In genomic region chr1:77683836-77684148, GRCh38 we compare ENCODE assay signal across 8 cellular contexts. TPM values are rescaled to one million over a fixed set of nuclear protein-coding genes. Genes with fewer than 3 reads are reported as not detected.
A peak's percentile ranks its signal among the peaks of the same experiment; 100 is the strongest.
DNase-seq lines count a peak whose midpoint lies in the region; ATAC-seq, FAIRE-seq and TF ChIP-seq lines count a peak whose summit lies in the region.

No MANE protein-coding gene starts in this region.

- POLR2A ChIA-PET in GM12878 (lab: Charles Lee) = interaction anchor here (0.7 to 1.1 kb wide), 2 partner anchors 55 to 321 kb away, joined by 3 to 5 read pairs; no protein-coding TSS in a partner anchor

- H3K4me1 ChIP-seq in heart right ventricle (peaks cover 0 to 51% (median 41%) of the 10 kb centered on the region in 9 donors), GM12878 (ENCODE audit: control insufficient read depth, insufficient read depth, low read length) (0 out of 2 replicates have a peak, but pooled peaks cover 3% of the 10 kb centered on the region), mesenchymal stem cell (ENCODE audit: control insufficient read depth, insufficient read depth, low read depth, low read length) (peaks cover 8% of the 10 kb centered on the region), aorta (ENCODE audit: control insufficient read depth in 1 of 2, insufficient read depth in 2 of 2, low read length in 2 of 2) (peaks cover 2% of the 10 kb centered on the region in 2 donors)

- 0% methylated on average over 9 of the region's 9 CpGs for WGBS in heart right ventricle, 2 donors
- under 1% methylated on average over 9 of the region's 9 CpGs for WGBS in GM12878 (ENCODE audit: insufficient coverage, insufficient replicate concordance, low lambda C conversion rate, missing lambda C conversion rate)
- WGBS in mesenchymal stem cell = 5% methylated on average over 9 of the region's 9 CpGs
- 0% methylated on average over 9 of the region's 9 CpGs for WGBS in aorta, 2 donors

- H4K91ac ChIP-seq in mesenchymal stem cell (ENCODE audit: low read length) = peak overlapping the region; percentile 77

- peaks cover 2% of the 10 kb centered on the region for H3K79me1 ChIP-seq in mesenchymal stem cell (replicated peaks; ENCODE audit: low read length, poor library complexity, severe bottlenecking)

- H2BK12ac ChIP-seq in mesenchymal stem cell (ENCODE audit: low read length in 2 of 2) = peak overlapping the region; percentile 28 to 83

- H3K4me2 ChIP-seq in GM12878 (ENCODE audit: control insufficient read depth, insufficient read depth) (peak overlapping the region; percentile 81), mesenchymal stem cell (ENCODE audit: low read length, poor library complexity, severe bottlenecking) (peak overlapping the region; percentile 82)

- peak overlapping the region; percentile 71 to 97 (median 93) for H3K27ac ChIP-seq in heart right ventricle
- H3K27ac ChIP-seq in GM12878 (ENCODE audit: control insufficient read depth, insufficient read depth) = peak overlapping the region; percentile 88
- H3K27ac ChIP-seq in mesenchymal stem cell (ENCODE audit: low read length, poor library complexity, severe bottlenecking) = peak overlapping the region; percentile 98
- peak overlapping the region in 1 of 2 donors; percentile 71 for H3K27ac ChIP-seq in aorta (ENCODE audit: low read depth in 1 of 2, low read length in 2 of 2)

- peak overlapping the region; percentile 91 for H3K9ac ChIP-seq in GM12878 (ENCODE audit: control insufficient read depth, insufficient read depth, low read length)
- peak overlapping the region; percentile 95 for H3K9ac ChIP-seq in mesenchymal stem cell (ENCODE audit: low read length)

- SMC1A ChIA-PET in GM12878 (lab: Charles Lee; ENCODE audit: uncharacterized antibody, unreplicated experiment) = interaction anchor here (0.9 to 1.9 kb wide), 4 partner anchors 12 to 152 kb away, joined by 3 to 4 read pairs (median 4); no protein-coding TSS in a partner anchor

- peak overlapping the region in 1 of 2 experiments; percentile 98 for H3K14ac ChIP-seq in mesenchymal stem cell (ENCODE audit: low read length in 2 of 2)

- H3K79me2 ChIP-seq in GM12878 (ENCODE audit: control insufficient read depth, insufficient read depth, low read length) = peaks cover 36% of the 10 kb centered on the region

- no peak for FAIRE-seq in GM12878 (lab: Jason Lieb, UNC)

- H3K18ac ChIP-seq in mesenchymal stem cell (ENCODE audit: low read depth in 1 of 2, low read length in 2 of 2) = peak overlapping the region; percentile 97 to 99

- peak overlapping the region; percentile 98 to 99 for H3K4ac ChIP-seq in mesenchymal stem cell (ENCODE audit: low read depth in 1 of 2, low read length in 2 of 2)

- intact Hi-C loops in heart right ventricle (cut with DNase I) (loop anchor here in 4 of 10 donors (2.0 to 10.0 kb wide), 7 partner anchors 89 to 539 kb away; partner anchors contain the start of gene PIGK (in 2 of the 4)), cardiac septum (cut with DNase I) (loop anchor here (1.0 to 5.0 kb wide), 3 partner anchors 146 to 535 kb away; partner anchors contain the start of gene PIGK), GM12878 (cut with micrococcal nuclease; ENCODE audit: unreplicated experiment) (loop anchor here (2.0 to 10.0 kb wide), 7 partner anchors 96 to 939 kb away; partner anchors contain the start of genes DNAJB4, FUBP1 and IFI44L), aorta (cut with DNase I) (loop anchor here in 1 of 2 donors (10.0 kb wide), 2 partner anchors 201 to 1609 kb away; partner anchors contain the start of genes NEXN and ST6GALNAC3)

- CTCF ChIA-PET in GM12878 (lab: Yijun Ruan, JAX) = interaction anchor here (0.6 to 2.0 kb wide), 7 partner anchors 12 to 295 kb away, joined by 3 to 5 read pairs (median 3); partner anchors contain the start of gene FUBP1

- H2AFZ ChIP-seq in GM12878 (ENCODE audit: control insufficient read depth, low read depth, low read length) = peak overlapping the region; percentile 94
- H2AFZ ChIP-seq in mesenchymal stem cell (ENCODE audit: low read depth, low read length) = peak overlapping the region; percentile 95

- BruUV-seq in GM12878 (replicated peaks; lab: Mats Ljungman, UMichigan) = TSS peak; percentile 71

- no peak for TF ChIP-seq EP300 in GM12878 (IDR thresholded peaks at IDR 0.05; ENCODE audit: borderline replicate concordance in 1 of 2, control insufficient read depth in 1 of 2, low read depth in 2 of 2, low read length in 2 of 2)

- RAD21 ChIA-PET in GM12878 (lab: Charles Lee; ENCODE audit: unreplicated experiment) = interaction anchor here (0.9 to 1.2 kb wide), 3 partner anchors 12 to 145 kb away, joined by 3 to 4 read pairs (median 3); partner anchors contain the start of gene MIGA1

- no peak for TF ChIP-seq POLR2A in GM12878 (IDR thresholded peaks at IDR 0.05; ENCODE audit: low read depth, low read length)

- no peak for TF ChIP-seq CTCF in heart right ventricle (IDR thresholded peaks at IDR 0.05)
- TF ChIP-seq CTCF in GM12878 (IDR thresholded peaks at IDR 0.05 in 2 of 3, conservative IDR thresholded peaks at IDR 0.05 in 1 of 3; ENCODE audit: control insufficient read depth in 2 of 3, extremely low read depth in 1 of 3, insufficient read depth in 1 of 3, low read depth in 3 of 3, low read length in 3 of 3) = no peak

- peak overlapping the region; percentile 76 for H2BK5ac ChIP-seq in mesenchymal stem cell (ENCODE audit: low read depth, low read length, poor library complexity, severe bottlenecking)

- DNase-seq in heart right ventricle (no peak), cardiac septum (ENCODE audit: low spot score) (no peak), GM12878 (ENCODE audit: low read depth, low spot score) (no peak), mesenchymal stem cell (no peak), aorta (no peak), HPDE6-E6E7 (ENCODE audit: extremely low spot score) (no peak), A172 (ENCODE audit: low spot score) (no peak)

- H2BK120ac ChIP-seq in mesenchymal stem cell (ENCODE audit: low read depth, low read length) = peak overlapping the region; percentile 64

- H2AK5ac ChIP-seq in mesenchymal stem cell (ENCODE audit: low read length, severe bottlenecking) = no peak overlapping the region

- peak overlapping the region in 1 of 2 experiments; percentile 40 for H3K23ac ChIP-seq in mesenchymal stem cell (ENCODE audit: low read length in 2 of 2)

- H2BK15ac ChIP-seq in mesenchymal stem cell (ENCODE audit: low read depth, poor library complexity, severe bottlenecking) = peak overlapping the region; percentile 48

- peak overlapping the region; percentile 98 for H4K8ac ChIP-seq in mesenchymal stem cell (ENCODE audit: low read length)

- H3K27me3 ChIP-seq in heart right ventricle = no peaks in the 10 kb centered on the region
- no peaks in the 10 kb centered on the region for H3K27me3 ChIP-seq in GM12878 (replicated peaks in 1 of 2; ENCODE audit: control insufficient read depth in 2 of 2, insufficient read depth in 2 of 2, low read length in 1 of 2)
- no peaks in the 10 kb centered on the region for H3K27me3 ChIP-seq in mesenchymal stem cell (ENCODE audit: control insufficient read depth in 1 of 2, insufficient read depth in 1 of 2, low read length in 2 of 2)
- no peaks in the 10 kb centered on the region for H3K27me3 ChIP-seq in aorta (ENCODE audit: control insufficient read depth in 1 of 2, insufficient read depth in 2 of 2, low read length in 1 of 2)

- in situ Hi-C loops in GM12878 (cut with MboI) = no loop called here

- H3K9me3 ChIP-seq in heart right ventricle (no peaks in the 10 kb centered on the region), GM12878 (replicated peaks; ENCODE audit: control insufficient read depth, insufficient read depth, low read length) (no peaks in the 10 kb centered on the region), mesenchymal stem cell (ENCODE audit: control insufficient read depth, low read length) (no peaks in the 10 kb centered on the region), aorta (ENCODE audit: control insufficient read depth, low read length) (no peaks in the 10 kb centered on the region)

- H3K36me3 ChIP-seq in heart right ventricle (peaks cover 0 to 2% (median 0%) of the 10 kb centered on the region in 9 donors), GM12878 (ENCODE audit: control insufficient read depth in 2 of 2, insufficient read depth in 2 of 2, low read length in 1 of 2) (no peaks in the 10 kb centered on the region; a peak in 2 of 4 replicates), mesenchymal stem cell (ENCODE audit: control insufficient read depth in 1 of 2, insufficient read depth in 2 of 2, low read depth in 1 of 2, low read length in 2 of 2) (peaks cover 0 to 8% of the 10 kb centered on the region in 2 experiments), aorta (ENCODE audit: control insufficient read depth in 1 of 2, insufficient read depth in 2 of 2, low read length in 1 of 2) (no peaks in the 10 kb centered on the region)

- H4K20me1 ChIP-seq in GM12878 (ENCODE audit: control insufficient read depth, insufficient read depth) = no peaks in the 10 kb centered on the region

- peak overlapping the region; percentile 16 to 85 (median 76) for H3K4me3 ChIP-seq in heart right ventricle
- peak overlapping the region; percentile 71 for H3K4me3 ChIP-seq in GM12878
- peak overlapping the region; percentile 85 for H3K4me3 ChIP-seq in mesenchymal stem cell (ENCODE audit: insufficient read depth in 1 of 2, low read depth in 1 of 2, low read length in 2 of 2)
- H3K4me3 ChIP-seq in aorta (ENCODE audit: low read length in 2 of 2) = peak overlapping the region; percentile 14 to 42

- no peak for ATAC-seq in heart right ventricle
- ATAC-seq in GM12878 = no peak
- ATAC-seq in aorta (ENCODE audit: low FRiP score) = no peak
- no peak for ATAC-seq in HG03095 (IDR thresholded peaks at IDR 0.05; ENCODE audit: unreplicated experiment)

- no peak for TF ChIP-seq RAD21 in GM12878 (IDR thresholded peaks at IDR 0.05; ENCODE audit: insufficient read depth, low read depth, low read length)

RNA-seq across cellular contexts. Expression of gene ZZZ3, which starts 1.3 kb away (rescaled TPM):
- total RNA-seq in heart right ventricle (10 to 100 TPM; 26.8 to 39.3 (median 33.5) TPM), cardiac septum (35.1 TPM), GM12878 (2014; rRNA removed) (39.5 and 53.6 TPM in 2 replicates), GM12878 (2014; rRNA removed; fragmentation: Illumina TruSeq; extraction: Trizol) (44.1 and 45.1 TPM in 2 replicates), GM12878 (2021) (31.2 and 32.8 TPM in 2 replicates), aorta (10 to 100 TPM; 40.7 to 56.6 TPM)
- polyA plus RNA-seq in heart right ventricle (10 to 100 TPM in 1 of 2 donors, 1 to 10 TPM in 1; 6.5 to 13.1 TPM), GM12878 (2011; rRNA removed) (26.3 and 36.8 TPM in 2 replicates), GM12878 (2014; fragmentation: Illumina TruSeq; extraction: Trizol) (25.6 and 31.9 TPM in 2 replicates), GM12878 (2014; fragmentation: Nextera tagmentation; extraction: Ambion mirVana) (10 to 100 TPM; 10.5 to 12.7 TPM), GM12878 (2014; rRNA removed) (23.8 and 25.9 TPM in 2 replicates), GM12878 (2016; fragmentation: Nextera tagmentation; extraction: Ambion mirVana) (10 to 100 TPM; 37.4 to 40.3 TPM), aorta (10 to 100 TPM; 14.6 to 19.8 TPM)
- 181 and 182 TPM in 2 replicates for total RNA-seq in GM12878 (2013; cell fraction: nucleolus; rRNA removed)
- polyA plus RNA-seq in GM12878 (2011; ENCODE audit: low read depth) = 7.4 TPM
- polyA plus RNA-seq in GM12878 (2011; cell fraction: cytosol; rRNA removed) = 10.4 and 14.2 TPM in 2 replicates
- 21.3 and 26.8 TPM in 2 replicates for polyA plus RNA-seq in GM12878 (2011; cell fraction: nucleus; rRNA removed)
- 13.1 and 16.7 TPM in 2 replicates for polyA plus RNA-seq in GM12878 (2012)
- polyA minus RNA-seq in GM12878 (2011; rRNA and poly(A)+ RNA removed) = 28.9 and 43.7 TPM in 2 replicates
- polyA minus RNA-seq in GM12878 (2011; cell fraction: cytosol; rRNA and poly(A)+ RNA removed) = 15.2 and 17.3 TPM in 2 replicates
- polyA minus RNA-seq in GM12878 (2011; cell fraction: nucleus; rRNA and poly(A)+ RNA removed) = 48.5 and 95.9 TPM in 2 replicates
- 23.9 TPM for polyA plus RNA-seq in mesenchymal stem cell (2013, experiment 1 of 2)
- 24.7 TPM for polyA plus RNA-seq in mesenchymal stem cell (2013, experiment 2 of 2)
- total RNA-seq in A172 (2014; rRNA removed; shearing (Covaris generic)) = 46.4 and 77.7 TPM in 2 replicates

Comparison
In these comparisons a context has a peak if more than half of its experiments do, and no peak if none do; other contexts are left out.
1. H3K4me3 ChIP-seq: peak in every context shown above with its lines; median percentile 85 in mesenchymal stem cell; 76 in heart right ventricle; 71 in GM12878; 28 in aorta.